ENCODE assay signal across 28 cellular contexts in the genomic region with DNA sequence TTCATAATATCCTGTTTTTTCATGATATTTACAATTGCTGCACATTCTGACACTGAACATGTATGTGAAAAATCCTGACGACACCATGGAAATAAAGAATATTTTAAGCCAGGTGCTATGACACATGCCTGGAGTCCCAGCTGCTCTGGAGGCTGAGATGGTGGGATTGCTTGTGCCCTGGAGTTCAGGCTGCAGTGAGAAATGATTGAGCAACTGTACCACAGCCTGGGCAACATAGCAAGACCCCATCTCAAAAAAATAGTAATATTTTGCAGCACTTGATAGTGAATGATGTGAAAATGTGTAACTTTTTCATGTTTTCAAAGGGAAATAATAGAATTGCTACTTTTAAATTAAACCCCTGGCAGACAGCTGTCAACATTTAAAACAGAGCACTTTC.
"Had no signal": no experiment of that assay in that cellular context is flagged by ENCODE, and none has a peak within 500 bp of the region (broad histone marks: within the 10 kb centered on the region; RNA-seq: fewer than 3 reads in every experiment).

No MANE protein-coding gene starts in this region.

- H3K9ac ChIP-seq: neural progenitor cell, parathyroid adenoma had no signal

- H3K4me1 ChIP-seq: parathyroid adenoma, psoas muscle, spleen, stomach, thyroid gland, tibial nerve, upper lobe of left lung, vagina had no signal

- H3K27me3 ChIP-seq: neural progenitor cell, ovary, spleen, stomach, thyroid gland, tibial nerve, upper lobe of left lung, vagina had no signal

- H3K4me3 ChIP-seq: neural progenitor cell, ovary, psoas muscle, skin epidermis, smooth muscle cell, spleen, stomach, thoracic aorta, thyroid gland, tibial nerve, upper lobe of left lung, vagina had no signal

- DNase-seq: naive thymus-derived CD4-positive, alpha-beta T cell; natural killer cell; occipital lobe; ovary; posterior cingulate gyrus; psoas muscle; right cardiac atrium; spleen; stimulated activated CD4-positive, alpha-beta T cell treated with anti-CD3 and anti-CD28 coated beads, Interleukin-12 subunit alpha, Interleukin-12 subunit beta, amount 100 ng/mL, for 4 hours; stimulated activated CD4-positive, alpha-beta T cell treated with anti-CD3 and anti-CD28 coated beads, Interleukin-1b, Interleukin-23, amount 100 ng/mL, for 48 hours; stimulated activated CD4-positive, alpha-beta T cell treated with anti-CD3 and anti-CD28 coated beads, Interleukin-2, amount 100 ng/mL, for 48 hours; stimulated activated CD4-positive, alpha-beta T cell treated with anti-CD3 and anti-CD28 coated beads, Interleukin-4, amount 100 ng/mL, for 24 hours; stimulated activated naive B cell treated with anti-CD40 and anti-IgM and Interleukin-4, amounts not matched to agents 10 μg/mL and 1 μg/mL and 100 μg/mL, for 72 hours; stimulated activated naive CD4-positive, alpha-beta T cell treated with Interleukin-2 at 50 U/mL for 16 hours; stomach; thyroid gland; trophoblast cell; upper lobe of left lung had no signal

- H3K27ac ChIP-seq: neural progenitor cell, ovary, parathyroid adenoma, psoas muscle, skin epidermis, spleen, stomach, thoracic aorta, thyroid gland, tibial nerve, upper lobe of left lung, vagina had no signal

- H3K79me2 ChIP-seq: parathyroid adenoma had no signal

- H3K4me2 ChIP-seq: neural progenitor cell, smooth muscle cell had no signal

- FAIRE-seq: urothelium cell line had no signal

- ATAC-seq: naive thymus-derived CD4-positive, alpha-beta T cell; natural killer cell; psoas muscle; right cardiac atrium; sciatic nerve; stimulated activated effector memory CD8-positive, alpha-beta T cell treated with anti-CD3 and anti-CD28 coated beads, Interleukin-12 subunit alpha, Interleukin-12 subunit beta, amount 100 ng/mL, for 72 hours; stimulated activated naive B cell treated with anti-CD40 and anti-IgM and Interleukin-4, amounts not matched to agents 10 μg/mL and 1 μg/mL and 100 μg/mL, for 72 hours had no signal

- H2AFZ ChIP-seq: neural progenitor cell, parathyroid adenoma had no signal

- H3K9me3 ChIP-seq: ovary, psoas muscle, spleen, stomach, thoracic aorta, thyroid gland, tibial nerve, upper lobe of left lung, vagina had no signal

- H3K36me3 ChIP-seq: neural progenitor cell, ovary, spleen, stomach, thoracic aorta, thyroid gland, upper lobe of left lung, vagina had no signal
